Comparison of ENCODE assay signal across 37 cellular contexts in genomic region chr17:61843435-61843834, GRCh38. TPM values are rescaled to one million over a fixed set of nuclear protein-coding genes. Genes with fewer than 3 reads are reported as not detected.
"Had no signal": no experiment of that assay in that cellular context is flagged by ENCODE, and none has a peak within 500 bp of the region (broad histone marks: within the 10 kb centered on the region; RNA-seq: fewer than 3 reads in every experiment).

No MANE protein-coding gene starts in this region.

- H3K4me3 ChIP-seq: ascending aorta, cardiac muscle cell had no signal

- H3K27me3 ChIP-seq: ascending aorta, cardiac muscle cell had no signal

- H3K27ac Mint-ChIP-seq: activated B cell treated with CpG ODN at 0.5 μM for 24 hours; activated CD4-positive, alpha-beta memory T cell treated with anti-CD3 and anti-CD28 coated beads for 36 hours; activated CD4-positive, alpha-beta T cell treated with anti-CD3 and anti-CD28 coated beads, Interleukin-2, amount 10 ng/mL, durations not matched to agents 24 days and 14 days; activated CD8-positive, alpha-beta T cell treated with anti-CD3 and anti-CD28 coated beads for 36 hours; activated naive CD4-positive, alpha-beta T cell treated with anti-CD3 and anti-CD28 coated beads, Interleukin-2, amount 10 ng/mL, durations not matched to agents 7 days and 5 days; activated naive CD4-positive, alpha-beta T cell treated with anti-CD3 and anti-CD28 coated beads, Interleukin-2, amount 50 U/mL, for 24 hours; activated naive CD8-positive, alpha-beta T cell; activated naive CD8-positive, alpha-beta T cell treated with anti-CD3 and anti-CD28 coated beads, Interleukin-2, amount 10 ng/mL, durations not matched to agents 7 days and 5 days; activated naive CD8-positive, alpha-beta T cell treated with anti-CD3 and anti-CD28 coated beads, Interleukin-2, amount 50 U/mL, for 24 hours; activated T-cell treated with anti-CD3 and anti-CD28 coated beads, Interleukin-2, amount 50 U/mL, for 24 hours; activated T-helper 2 cell treated with anti-CD3 and anti-CD28 coated beads, Interferon-gamma antibody, Interleukin-2, Interleukin-4, amounts not matched to agents 10 μg/mL and 5 μg/mL and 100 μg/mL, durations not matched to agents 14 hours and 24 hours and 36 hours; brain; T-helper 1 cell treated with Interleukin-12 subunit alpha and Interleukin-12 subunit beta and Interleukin-4 antibody, amounts not matched to agents 30 μg/mL and 1 μg/mL, for 36 hours; T-helper 2 cell treated with Interferon-gamma antibody and Interleukin-4, amounts not matched to agents 5 μg/mL and 100 μg/mL, for 36 hours had no signal

- H3K4me3 Mint-ChIP-seq: activated B cell treated with CpG ODN at 0.5 μM for 24 hours; activated CD4-positive, alpha-beta memory T cell treated with anti-CD3 and anti-CD28 coated beads for 36 hours; activated CD4-positive, alpha-beta T cell treated with anti-CD3 and anti-CD28 coated beads, Interleukin-2, amount 10 ng/mL, durations not matched to agents 24 days and 14 days; activated CD8-positive, alpha-beta T cell treated with anti-CD3 and anti-CD28 coated beads for 36 hours; activated naive CD4-positive, alpha-beta T cell treated with anti-CD3 and anti-CD28 coated beads, Interleukin-2, amount 10 ng/mL, durations not matched to agents 7 days and 5 days; activated naive CD4-positive, alpha-beta T cell treated with anti-CD3 and anti-CD28 coated beads, Interleukin-2, amount 50 U/mL, for 24 hours; activated naive CD8-positive, alpha-beta T cell; activated naive CD8-positive, alpha-beta T cell treated with anti-CD3 and anti-CD28 coated beads, Interleukin-2, amount 10 ng/mL, durations not matched to agents 7 days and 5 days; activated naive CD8-positive, alpha-beta T cell treated with anti-CD3 and anti-CD28 coated beads, Interleukin-2, amount 50 U/mL, for 24 hours; activated T-cell treated with anti-CD3 and anti-CD28 coated beads, Interleukin-2, amount 50 U/mL, for 24 hours; brain; central memory CD8-positive, alpha-beta T cell; T-helper 1 cell treated with Interleukin-12 subunit alpha and Interleukin-12 subunit beta and Interleukin-4 antibody, amounts not matched to agents 30 μg/mL and 1 μg/mL, for 36 hours; T-helper 2 cell treated with Interferon-gamma antibody and Interleukin-4, amounts not matched to agents 5 μg/mL and 100 μg/mL, for 36 hours had no signal

- H3K4me1 Mint-ChIP-seq: activated B cell treated with CpG ODN at 0.5 μM for 24 hours; activated naive CD4-positive, alpha-beta T cell treated with anti-CD3 and anti-CD28 coated beads, Interleukin-2, amount 10 ng/mL, durations not matched to agents 7 days and 5 days; activated naive CD4-positive, alpha-beta T cell treated with anti-CD3 and anti-CD28 coated beads, Interleukin-2, amount 50 U/mL, for 24 hours; activated naive CD8-positive, alpha-beta T cell treated with anti-CD3 and anti-CD28 coated beads, Interleukin-2, amount 10 ng/mL, durations not matched to agents 7 days and 5 days; activated naive CD8-positive, alpha-beta T cell treated with anti-CD3 and anti-CD28 coated beads, Interleukin-2, amount 50 U/mL, for 24 hours; brain; central memory CD8-positive, alpha-beta T cell had no signal

- H3K4me1 ChIP-seq: ascending aorta had no signal

- H3K27ac ChIP-seq: ascending aorta, cardiac muscle cell, VCaP had no signal

- DNase-seq: activated B cell treated with CpG ODN at 0.5 μM for 24 hours; activated CD4-positive, alpha-beta memory T cell treated with anti-CD3 and anti-CD28 coated beads for 36 hours; activated CD4-positive, alpha-beta T cell treated with anti-CD3 and anti-CD28 coated beads for 4 hours; activated CD4-positive, alpha-beta T cell treated with anti-CD3 and anti-CD28 coated beads, Interleukin-2, amount 10 ng/mL, durations not matched to agents 24 days and 14 days; activated CD4-positive, alpha-beta T cell treated with anti-CD3 and anti-CD28 coated beads, Interleukin-2, amount 50 U/mL, for 1 hour; activated CD4-positive, alpha-beta T cell treated with anti-CD3 and anti-CD28 coated beads, Interleukin-2, amount 50 U/mL, for 4 hours; activated CD4-positive, CD25-positive, alpha-beta regulatory T cell treated with anti-CD3 and anti-CD28 coated beads, Interleukin-2, amount 50 U/mL, for 72 hours; activated CD8-positive, alpha-beta memory T cell treated with anti-CD3 and anti-CD28 coated beads, Interleukin-2, amount 50 U/mL, for 4 hours; activated CD8-positive, alpha-beta T cell treated with anti-CD3 and anti-CD28 coated beads for 36 hours; activated effector memory CD4-positive, alpha-beta T cell treated with Interleukin-2 at 50 U/mL for 16 hours; activated gamma-delta T cell; activated naive CD4-positive, alpha-beta T cell treated with anti-CD3 and anti-CD28 coated beads, Interleukin-2, amount 10 ng/mL, durations not matched to agents 7 days and 5 days; activated naive CD4-positive, alpha-beta T cell treated with Interleukin-2 at 50 U/mL for 16 hours; activated naive CD8-positive, alpha-beta T cell treated with anti-CD3 and anti-CD28 coated beads, Interleukin-2, amount 10 ng/mL, durations not matched to agents 7 days and 5 days; activated naive CD8-positive, alpha-beta T cell treated with anti-CD3 and anti-CD28 coated beads, Interleukin-2, amount 50 U/mL, for 24 hours; activated T-cell treated with anti-CD3 and anti-CD28 coated beads for 4 hours; activated T-cell treated with anti-CD3 and anti-CD28 coated beads, Interleukin-2, amount 50 U/mL, for 24 hours; activated T-cell treated with anti-CD3 and anti-CD28 coated beads, Interleukin-2, amount 50 U/mL, for 48 hours; amygdala; anterior cingulate cortex; caudate nucleus; cerebellar nuclear complex; T-helper 1 cell; T-helper 2 cell; T-helper 9 cell had no signal

- H3K36me3 ChIP-seq: ascending aorta, cardiac muscle cell had no signal

- FAIRE-seq: bronchial epithelial cell, TTC549 had no signal

- H3K27me3 Mint-ChIP-seq: activated B cell treated with CpG ODN at 0.5 μM for 24 hours; activated CD4-positive, alpha-beta memory T cell treated with anti-CD3 and anti-CD28 coated beads for 36 hours; activated CD4-positive, alpha-beta T cell treated with anti-CD3 and anti-CD28 coated beads, Interleukin-2, amount 10 ng/mL, durations not matched to agents 24 days and 14 days; activated CD8-positive, alpha-beta T cell treated with anti-CD3 and anti-CD28 coated beads for 36 hours; activated naive CD4-positive, alpha-beta T cell treated with anti-CD3 and anti-CD28 coated beads, Interleukin-2, amount 10 ng/mL, durations not matched to agents 7 days and 5 days; activated naive CD4-positive, alpha-beta T cell treated with anti-CD3 and anti-CD28 coated beads, Interleukin-2, amount 50 U/mL, for 24 hours; activated naive CD8-positive, alpha-beta T cell; activated naive CD8-positive, alpha-beta T cell treated with anti-CD3 and anti-CD28 coated beads, Interleukin-2, amount 10 ng/mL, durations not matched to agents 7 days and 5 days; activated naive CD8-positive, alpha-beta T cell treated with anti-CD3 and anti-CD28 coated beads, Interleukin-2, amount 50 U/mL, for 24 hours; activated T-cell treated with anti-CD3 and anti-CD28 coated beads, Interleukin-2, amount 50 U/mL, for 24 hours; brain; central memory CD8-positive, alpha-beta T cell had no signal

- H3K9me3 ChIP-seq: ascending aorta had no signal

- ATAC-seq: activated CD8-positive, alpha-beta T cell treated with anti-CD3 and anti-CD28 coated beads for 36 hours; activated naive CD8-positive, alpha-beta T cell treated with anti-CD3 and anti-CD28 coated beads, Interleukin-2, amount 50 U/mL, for 24 hours had no signal

- H3K9me3 Mint-ChIP-seq: activated B cell treated with CpG ODN at 0.5 μM for 24 hours; activated CD4-positive, alpha-beta memory T cell treated with anti-CD3 and anti-CD28 coated beads for 36 hours; activated CD4-positive, alpha-beta T cell treated with anti-CD3 and anti-CD28 coated beads, Interleukin-2, amount 10 ng/mL, durations not matched to agents 24 days and 14 days; activated CD8-positive, alpha-beta T cell treated with anti-CD3 and anti-CD28 coated beads for 36 hours; activated naive CD4-positive, alpha-beta T cell treated with anti-CD3 and anti-CD28 coated beads, Interleukin-2, amount 10 ng/mL, durations not matched to agents 7 days and 5 days; activated naive CD4-positive, alpha-beta T cell treated with anti-CD3 and anti-CD28 coated beads, Interleukin-2, amount 50 U/mL, for 24 hours; activated naive CD8-positive, alpha-beta T cell treated with anti-CD3 and anti-CD28 coated beads, Interleukin-2, amount 10 ng/mL, durations not matched to agents 7 days and 5 days; activated naive CD8-positive, alpha-beta T cell treated with anti-CD3 and anti-CD28 coated beads, Interleukin-2, amount 50 U/mL, for 24 hours; activated T-cell treated with anti-CD3 and anti-CD28 coated beads, Interleukin-2, amount 50 U/mL, for 24 hours; activated T-helper 2 cell treated with anti-CD3 and anti-CD28 coated beads, Interferon-gamma antibody, Interleukin-2, Interleukin-4, amounts not matched to agents 10 μg/mL and 5 μg/mL and 100 μg/mL, durations not matched to agents 14 hours and 24 hours and 36 hours; brain; central memory CD8-positive, alpha-beta T cell; T-helper 1 cell treated with Interleukin-12 subunit alpha and Interleukin-12 subunit beta and Interleukin-4 antibody, amounts not matched to agents 30 μg/mL and 1 μg/mL, for 36 hours; T-helper 2 cell treated with Interferon-gamma antibody and Interleukin-4, amounts not matched to agents 5 μg/mL and 100 μg/mL, for 36 hours had no signal

RNA-seq across cellular contexts. Expression of gene BRIP1, which starts 19.9 kb away (rescaled TPM):
- total RNA-seq: ascending aorta had no signal
